In the genomic region with DNA sequence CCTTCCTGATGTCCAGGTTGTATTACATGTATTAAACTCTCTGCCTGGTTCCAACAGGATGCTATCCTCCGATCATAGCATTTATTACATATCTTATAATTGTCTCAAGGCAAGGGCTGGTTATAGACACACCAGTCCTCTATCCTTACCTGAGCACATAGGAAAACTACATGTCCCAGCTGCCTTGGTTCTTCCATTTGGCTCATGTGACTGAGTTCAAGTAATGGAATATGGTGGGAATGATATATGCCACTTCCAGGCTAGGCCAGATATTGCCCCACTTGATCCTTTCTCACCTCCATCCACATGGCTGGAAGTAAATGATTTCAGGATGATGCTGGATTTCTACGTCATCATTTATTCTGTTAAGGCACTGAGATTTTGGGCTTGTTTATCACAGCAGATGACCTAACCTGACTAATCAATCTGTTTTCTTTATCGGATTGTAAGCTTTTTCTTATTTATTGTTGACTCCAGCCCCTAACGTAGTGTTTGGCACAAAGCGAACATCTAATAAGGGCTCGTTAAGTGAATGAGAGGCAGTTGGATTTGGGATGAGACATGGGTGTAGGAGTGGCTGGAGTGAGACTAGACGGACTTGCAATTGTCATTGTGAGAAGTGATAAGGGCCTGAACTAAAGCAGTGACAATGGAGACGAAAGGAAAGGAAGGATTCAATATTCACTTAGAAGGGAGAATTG, we compare ENCODE assay signal across 8 cellular contexts. TPM values are rescaled to one million over a fixed set of nuclear protein-coding genes. Genes with fewer than 3 reads are reported as not detected.
"Had no signal": no experiment of that assay in that cellular context is flagged by ENCODE, and none has a peak within 500 bp of the region (broad histone marks: within the 10 kb centered on the region; RNA-seq: fewer than 3 reads in every experiment).

No MANE protein-coding gene starts in this region.

- DNase-seq: GM23248, H7, HFFc6, KG1 had no signal

- H3K27ac Mint-ChIP-seq: HFFc6, IgD-negative memory B cell had no signal

- H2AFZ ChIP-seq: GM23248 had no signal

- H3K4me3 Mint-ChIP-seq: HFFc6, IgD-negative memory B cell had no signal

- H3K4me1 Mint-ChIP-seq: IgD-negative memory B cell had no signal

- H3K9ac ChIP-seq: GM23248 had no signal

- H3K36me3 ChIP-seq: HAP-1 had no signal

- FAIRE-seq: HTR-8/SVneo had no signal

- H3K4me3 ChIP-seq: GM23248, HAP-1 had no signal

- H3K9me3 ChIP-seq: HAP-1 had no signal

- H3K27ac ChIP-seq: GM23248 had no signal

- H3K9me3 Mint-ChIP-seq: HFFc6 had no signal

- ATAC-seq: HCT116 had no signal

- H3K4me1 ChIP-seq: HAP-1 had no signal

RNA-seq across cellular contexts. Expression of gene SHISA9, which starts 8.2 kb away (rescaled TPM):
- total RNA-seq: GM23248, HFFc6 had no signal
- polyA plus RNA-seq: GM23248, IgD-negative memory B cell had no signal
